ENCODE assay signal across 11 cellular contexts in genomic region chr7:149787428-149788299, GRCh38. TPM values are rescaled to one million over a fixed set of nuclear protein-coding genes. Genes with fewer than 3 reads are reported as not detected.
DNase-seq lines count a peak whose midpoint lies in the region; ATAC-seq and TF ChIP-seq lines count a peak whose summit lies in the region.
"Had no signal": no experiment of that assay in that cellular context is flagged by ENCODE, and none has a peak within 500 bp of the region (broad histone marks: within the 10 kb centered on the region; RNA-seq: fewer than 3 reads in every experiment).

No MANE protein-coding gene starts in this region.

- in situ Hi-C loops in G401 (cut with HindIII; ENCODE audit: low sequenced_read_pairs) = no loop called here

- H3K4me3 ChIP-seq in lower lobe of right lung = no peak overlapping the region
- H3K4me3 ChIP-seq: HAP-1, thoracic aorta had no signal

- H3K36me3 ChIP-seq in lower lobe of right lung = no peaks in the 10 kb centered on the region
- H3K36me3 ChIP-seq: HAP-1, thoracic aorta had no signal

- peak; percentile 45 for ATAC-seq in activated T-helper 17 cell treated with anti-CD3 and anti-CD28 coated beads, Interleukin-2, amount 50 U/mL, for 72 hours (replicated peaks)
- ATAC-seq in lower lobe of right lung (peak; percentile 36 to 54), GM18858 (IDR thresholded peaks at IDR 0.05; ENCODE audit: unreplicated experiment) (no peak)

- no peak overlapping the region for H3K27ac ChIP-seq in lower lobe of right lung
- H3K27ac ChIP-seq: thoracic aorta had no signal

- no peaks in the 10 kb centered on the region for H3K36me3 Mint-ChIP-seq in activated T-helper 17 cell treated with anti-CD3 and anti-CD28 coated beads, Interleukin-2, amount 50 U/mL, for 72 hours (ENCODE audit: low read depth)

- H3K9me3 Mint-ChIP-seq in activated T-helper 17 cell treated with anti-CD3 and anti-CD28 coated beads, Interleukin-2, amount 50 U/mL, for 72 hours = no peaks in the 10 kb centered on the region

- TF ChIP-seq CTCF in GM10266 (IDR thresholded peaks at IDR 0.05; ENCODE audit: control insufficient read depth, insufficient read depth, low read depth, missing control alignments) (peak; percentile 24), lower lobe of right lung (IDR thresholded peaks at IDR 0.05) (peak; percentile 50)

- intact Hi-C loops in lower lobe of right lung (cut with DNase I) = no loop called here

- DNase-seq in GM10266 (ENCODE audit: extremely low spot score) = no peak
- DNase-seq in Kasumi-1 (lab: John Stamatoyannopoulos, UW) = peak; percentile 56 to 70
- no peak for DNase-seq in lower lobe of right lung
- no peak for DNase-seq in KG1 (lab: John Stamatoyannopoulos, UW)
- DNase-seq in G401 (ENCODE audit: low spot score) = no peak
- DNase-seq: activated CD4-positive, CD25-positive, alpha-beta regulatory T cell treated with anti-CD3 and anti-CD28 coated beads, Interleukin-2, amount 50 U/mL, for 72 hours; stimulated activated CD4-positive, alpha-beta T cell treated with anti-CD3 and anti-CD28 coated beads, Interleukin-12 subunit alpha, Interleukin-12 subunit beta, amount 100 ng/mL, for 4 hours had no signal

- H3K27ac Mint-ChIP-seq in activated T-helper 17 cell treated with anti-CD3 and anti-CD28 coated beads, Interleukin-2, amount 50 U/mL, for 72 hours = no peak overlapping the region

- H3K9me3 ChIP-seq in lower lobe of right lung = no peaks in the 10 kb centered on the region
- H3K9me3 ChIP-seq: HAP-1, thoracic aorta had no signal

- H3K27me3 ChIP-seq in lower lobe of right lung (ENCODE audit: low read depth) = peaks cover 36% of the 10 kb centered on the region

- H3K4me1 Mint-ChIP-seq in activated T-helper 17 cell treated with anti-CD3 and anti-CD28 coated beads, Interleukin-2, amount 50 U/mL, for 72 hours = no peaks in the 10 kb centered on the region

- H3K4me3 Mint-ChIP-seq in activated T-helper 17 cell treated with anti-CD3 and anti-CD28 coated beads, Interleukin-2, amount 50 U/mL, for 72 hours = no peak overlapping the region

- H3K27me3 Mint-ChIP-seq in activated T-helper 17 cell treated with anti-CD3 and anti-CD28 coated beads, Interleukin-2, amount 50 U/mL, for 72 hours = peaks cover 14% of the 10 kb centered on the region

- H3K4me1 ChIP-seq in lower lobe of right lung = peaks cover 12% of the 10 kb centered on the region
- H3K4me1 ChIP-seq: HAP-1 had no signal

RNA-seq across cellular contexts. Expression of gene ZNF467, which starts 14.3 kb away (rescaled TPM):
- under 1 TPM in 1 of 2 donors, not detected in 1; 0.42 TPM for total RNA-seq in activated T-helper 17 cell treated with anti-CD3 and anti-CD28 coated beads, Interleukin-2, amount 50 U/mL, for 72 hours
- 23.0 TPM for total RNA-seq in lower lobe of right lung
- total RNA-seq in G401 (2014; rRNA removed; shearing (Covaris generic)) = 7.9 and 9.8 TPM in 2 replicates

RNA-seq across cellular contexts. Expression of gene ZNF862, which starts 50.5 kb away (rescaled TPM):
- 10 to 100 TPM; 18.4 to 40.8 TPM for total RNA-seq in activated T-helper 17 cell treated with anti-CD3 and anti-CD28 coated beads, Interleukin-2, amount 50 U/mL, for 72 hours
- 20.7 TPM for total RNA-seq in lower lobe of right lung
- 1.8 and 2.2 TPM in 2 replicates for total RNA-seq in G401 (2014; rRNA removed; shearing (Covaris generic))

Comparison
In these comparisons a context has a peak if more than half of its experiments do, and no peak if none do; other contexts are left out.
1. DNase-seq: peak in Kasumi-1 (2 of 2); none in GM10266 (single experiment), lower lobe of right lung (single experiment), KG1 (single experiment) and G401 (single experiment).